Comparison of ENCODE assay signal across 1 cellular context in the genomic region with DNA sequence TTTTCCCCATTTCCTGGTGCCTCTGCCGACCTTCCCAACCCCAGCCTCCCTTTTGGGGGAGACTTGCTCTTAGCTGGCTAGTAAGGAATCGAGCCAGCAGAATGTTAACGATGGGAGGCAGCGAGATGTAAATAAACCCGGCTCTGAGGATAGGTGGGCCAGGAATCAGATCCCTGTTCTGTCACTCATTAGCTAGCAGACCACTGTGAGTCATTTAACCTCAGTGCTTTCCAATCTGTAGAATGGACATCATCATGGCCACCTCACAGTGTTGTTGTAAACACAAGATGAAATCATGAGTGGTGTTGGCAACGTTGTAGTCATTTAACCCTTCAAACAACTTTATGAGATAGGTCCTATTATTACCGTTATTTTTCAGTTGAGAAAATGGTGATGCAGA.
TF ChIP-seq lines count a peak whose summit lies in the region.

No MANE protein-coding gene starts in this region.

TF ChIP-seq in GM23338, 12 proteins besides CTCF, POLR2A, EP300 and RAD21 (continued from another document):
- TF ChIP-seq, protein P1, sequence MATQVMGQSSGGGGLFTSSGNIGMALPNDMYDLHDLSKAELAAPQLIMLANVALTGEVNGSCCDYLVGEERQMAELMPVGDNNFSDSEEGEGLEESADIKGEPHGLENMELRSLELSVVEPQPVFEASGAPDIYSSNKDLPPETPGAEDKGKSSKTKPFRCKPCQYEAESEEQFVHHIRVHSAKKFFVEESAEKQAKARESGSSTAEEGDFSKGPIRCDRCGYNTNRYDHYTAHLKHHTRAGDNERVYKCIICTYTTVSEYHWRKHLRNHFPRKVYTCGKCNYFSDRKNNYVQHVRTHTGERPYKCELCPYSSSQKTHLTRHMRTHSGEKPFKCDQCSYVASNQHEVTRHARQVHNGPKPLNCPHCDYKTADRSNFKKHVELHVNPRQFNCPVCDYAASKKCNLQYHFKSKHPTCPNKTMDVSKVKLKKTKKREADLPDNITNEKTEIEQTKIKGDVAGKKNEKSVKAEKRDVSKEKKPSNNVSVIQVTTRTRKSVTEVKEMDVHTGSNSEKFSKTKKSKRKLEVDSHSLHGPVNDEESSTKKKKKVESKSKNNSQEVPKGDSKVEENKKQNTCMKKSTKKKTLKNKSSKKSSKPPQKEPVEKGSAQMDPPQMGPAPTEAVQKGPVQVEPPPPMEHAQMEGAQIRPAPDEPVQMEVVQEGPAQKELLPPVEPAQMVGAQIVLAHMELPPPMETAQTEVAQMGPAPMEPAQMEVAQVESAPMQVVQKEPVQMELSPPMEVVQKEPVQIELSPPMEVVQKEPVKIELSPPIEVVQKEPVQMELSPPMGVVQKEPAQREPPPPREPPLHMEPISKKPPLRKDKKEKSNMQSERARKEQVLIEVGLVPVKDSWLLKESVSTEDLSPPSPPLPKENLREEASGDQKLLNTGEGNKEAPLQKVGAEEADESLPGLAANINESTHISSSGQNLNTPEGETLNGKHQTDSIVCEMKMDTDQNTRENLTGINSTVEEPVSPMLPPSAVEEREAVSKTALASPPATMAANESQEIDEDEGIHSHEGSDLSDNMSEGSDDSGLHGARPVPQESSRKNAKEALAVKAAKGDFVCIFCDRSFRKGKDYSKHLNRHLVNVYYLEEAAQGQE (IDR thresholded peaks at IDR 0.05; ENCODE audit: unreplicated experiment): no peak
- TF ChIP-seq ZNF331 (CRISPR knock-in tag; IDR thresholded peaks at IDR 0.05; ENCODE audit: low read depth): no peak
- TF ChIP-seq STAT1 (IDR thresholded peaks at IDR 0.05; ENCODE audit: unreplicated experiment): no peak
- no peak for TF ChIP-seq POLR2AphosphoS5 (IDR thresholded peaks at IDR 0.05; ENCODE audit: low read depth)
- no peak for TF ChIP-seq CREB1 (CRISPR knock-in tag; IDR thresholded peaks at IDR 0.05; ENCODE audit: low read depth)
